Comparison of ENCODE assay signal across 11 cellular contexts in genomic region chr18:3455938-3456685, GRCh38. TPM values are rescaled to one million over a fixed set of nuclear protein-coding genes. Genes with fewer than 3 reads are reported as not detected.
DNase-seq lines count a peak whose midpoint lies in the region; ATAC-seq and TF ChIP-seq lines count a peak whose summit lies in the region.
"Had no signal": no experiment of that assay in that cellular context is flagged by ENCODE, and none has a peak within 500 bp of the region (broad histone marks: within the 10 kb centered on the region; RNA-seq: fewer than 3 reads in every experiment).

No MANE protein-coding gene starts in this region.

- peaks cover 6% of the 10 kb centered on the region for H3K9me3 Mint-ChIP-seq in stimulated activated naive CD8-positive, alpha-beta T cell treated with anti-CD3 and anti-CD28 coated beads, Interleukin-15, Interleukin-2, amounts not matched to agents 100 ng/mL and 50 ng/mL, for 24 hours

- H3K27ac ChIP-seq in colonic mucosa (peak overlapping the region; percentile 100), mesenchymal stem cell (ENCODE audit: low read length, poor library complexity, severe bottlenecking) (peak overlapping the region; percentile 98)
- H3K27ac ChIP-seq in effector memory CD4-positive, alpha-beta T cell (ENCODE audit: insufficient read depth, low read length, poor library complexity, severe bottlenecking), result no peak overlapping the region
- H3K27ac ChIP-seq: SJCRH30 had no signal

- peaks cover 83% of the 10 kb centered on the region for H3K4me1 Mint-ChIP-seq in stimulated activated naive CD8-positive, alpha-beta T cell treated with anti-CD3 and anti-CD28 coated beads, Interleukin-15, Interleukin-2, amounts not matched to agents 100 ng/mL and 50 ng/mL, for 24 hours (ENCODE audit: low read depth)

- peak overlapping the region; percentile 54 for H3K4me2 ChIP-seq in mesenchymal stem cell (ENCODE audit: low read length, poor library complexity, severe bottlenecking)

- H3K4me1 ChIP-seq in colonic mucosa (peaks cover 13% of the 10 kb centered on the region), mesenchymal stem cell (ENCODE audit: control insufficient read depth, insufficient read depth, low read depth, low read length) (peaks cover 8% of the 10 kb centered on the region)
- peaks cover 26% of the 10 kb centered on the region for H3K4me1 ChIP-seq in effector memory CD4-positive, alpha-beta T cell (ENCODE audit: control insufficient read depth, insufficient read depth, low read length, poor library complexity, severe bottlenecking)

- H2BK15ac ChIP-seq in mesenchymal stem cell (ENCODE audit: low read depth, poor library complexity, severe bottlenecking), result no peak overlapping the region

- peak overlapping the region; percentile 49 for H3K27ac Mint-ChIP-seq in stimulated activated naive CD8-positive, alpha-beta T cell treated with anti-CD3 and anti-CD28 coated beads, Interleukin-15, Interleukin-2, amounts not matched to agents 100 ng/mL and 50 ng/mL, for 24 hours

- H3K4ac ChIP-seq in mesenchymal stem cell (ENCODE audit: low read depth in 1 of 2, low read length in 2 of 2), result no peak overlapping the region

- peak overlapping the region; percentile 99 for H2AK5ac ChIP-seq in mesenchymal stem cell (ENCODE audit: low read length, severe bottlenecking)

- H4K8ac ChIP-seq in mesenchymal stem cell (ENCODE audit: low read length), result peak overlapping the region; percentile 45

- intact Hi-C loops in colonic mucosa (cut with DNase I), result loop anchor here (5.0 kb wide), 1 partner anchor 174 kb away; no protein-coding TSS in a partner anchor

- H2AFZ ChIP-seq in mesenchymal stem cell (ENCODE audit: low read depth, low read length), result no peak overlapping the region

- H3K4me3 ChIP-seq in colonic mucosa, result no peak overlapping the region
- H3K4me3 ChIP-seq in mesenchymal stem cell (ENCODE audit: insufficient read depth in 1 of 2, low read depth in 1 of 2, low read length in 2 of 2), result peak overlapping the region; percentile 47 to 96
- H3K4me3 ChIP-seq in effector memory CD4-positive, alpha-beta T cell (ENCODE audit: insufficient read depth, low read depth, low read length, poor library complexity, severe bottlenecking), result no peak overlapping the region
- H3K4me3 ChIP-seq: SJCRH30 had no signal

- H3K18ac ChIP-seq in mesenchymal stem cell (ENCODE audit: low read depth in 1 of 2, low read length in 2 of 2), result peak overlapping the region in 1 of 2 experiments; percentile 37

- H3K4me3 Mint-ChIP-seq in stimulated activated naive CD8-positive, alpha-beta T cell treated with anti-CD3 and anti-CD28 coated beads, Interleukin-15, Interleukin-2, amounts not matched to agents 100 ng/mL and 50 ng/mL, for 24 hours, result no peak overlapping the region
- H3K4me3 Mint-ChIP-seq: CD8-positive, alpha-beta T cell had no signal

- no peak for DNase-seq in stimulated activated naive CD8-positive, alpha-beta T cell treated with anti-CD3 and anti-CD28 coated beads, Interleukin-15, Interleukin-2, amounts not matched to agents 100 U/mL and 50 U/mL, for 24 hours
- DNase-seq in colonic mucosa, result peak; percentile 57
- peak; percentile 82 for DNase-seq in mesenchymal stem cell
- no peak for DNase-seq in ureter (ENCODE audit: low spot score)
- no peak for DNase-seq in effector memory CD4-positive, alpha-beta T cell
- DNase-seq: CD8-positive, alpha-beta T cell; SJCRH30 had no signal

- H3K9ac ChIP-seq in colonic mucosa (ENCODE audit: low read depth in 2 of 2, low read length in 2 of 2) (peak overlapping the region in 1 of 2 donors; percentile 100), mesenchymal stem cell (ENCODE audit: low read length) (peak overlapping the region; percentile 100)

- H3K36me3 ChIP-seq in colonic mucosa, result no peaks in the 10 kb centered on the region
- H3K36me3 ChIP-seq in mesenchymal stem cell (ENCODE audit: control insufficient read depth in 1 of 2, insufficient read depth in 2 of 2, low read depth in 1 of 2, low read length in 2 of 2), result peaks cover 9 to 51% of the 10 kb centered on the region in 2 experiments
- H3K36me3 ChIP-seq in effector memory CD4-positive, alpha-beta T cell (ENCODE audit: control insufficient read depth, insufficient read depth, low read length), result peaks cover 15% of the 10 kb centered on the region

- H3K14ac ChIP-seq in mesenchymal stem cell (ENCODE audit: low read length in 2 of 2), result no peak overlapping the region

- H4K91ac ChIP-seq in mesenchymal stem cell (ENCODE audit: low read length), result no peak overlapping the region

- WGBS in mesenchymal stem cell, result 62% methylated on average over 10 of the region's 10 CpGs

- H2BK5ac ChIP-seq in mesenchymal stem cell (ENCODE audit: low read depth, low read length, poor library complexity, severe bottlenecking), result peak overlapping the region; percentile 34

- no peak overlapping the region for H3K23ac ChIP-seq in mesenchymal stem cell (ENCODE audit: low read length in 2 of 2)

- peaks cover 1% of the 10 kb centered on the region for H3K79me1 ChIP-seq in mesenchymal stem cell (replicated peaks; ENCODE audit: low read length, poor library complexity, severe bottlenecking)

- H2BK120ac ChIP-seq in mesenchymal stem cell (ENCODE audit: low read depth, low read length), result no peak overlapping the region

- H3K27me3 Mint-ChIP-seq in stimulated activated naive CD8-positive, alpha-beta T cell treated with anti-CD3 and anti-CD28 coated beads, Interleukin-15, Interleukin-2, amounts not matched to agents 100 ng/mL and 50 ng/mL, for 24 hours, result no peaks in the 10 kb centered on the region
- H3K27me3 Mint-ChIP-seq: activated naive CD8-positive, alpha-beta T cell had no signal

- H3K36me3 Mint-ChIP-seq in stimulated activated naive CD8-positive, alpha-beta T cell treated with anti-CD3 and anti-CD28 coated beads, Interleukin-15, Interleukin-2, amounts not matched to agents 100 ng/mL and 50 ng/mL, for 24 hours (ENCODE audit: low read depth), result peaks cover 72% of the 10 kb centered on the region

- ATAC-seq in stimulated activated naive CD8-positive, alpha-beta T cell treated with anti-CD3 and anti-CD28 coated beads, Interleukin-15, Interleukin-2, amounts not matched to agents 100 U/mL and 50 U/mL, for 24 hours, result no peak
- no peak for ATAC-seq in GM18502 (IDR thresholded peaks at IDR 0.05; ENCODE audit: poor library complexity, unreplicated experiment)
- no peak for ATAC-seq in HG03521 (IDR thresholded peaks at IDR 0.05; ENCODE audit: unreplicated experiment)
- ATAC-seq: CD8-positive, alpha-beta T cell had no signal

- H2BK12ac ChIP-seq in mesenchymal stem cell (ENCODE audit: low read length in 2 of 2), result peak overlapping the region in 1 of 2 experiments; percentile 6

- H3K9me3 ChIP-seq in colonic mucosa (no peaks in the 10 kb centered on the region), mesenchymal stem cell (ENCODE audit: control insufficient read depth, low read length) (peaks cover 12% of the 10 kb centered on the region)
- H3K9me3 ChIP-seq in effector memory CD4-positive, alpha-beta T cell (ENCODE audit: control insufficient read depth, low read length), result no peaks in the 10 kb centered on the region
- H3K9me3 ChIP-seq: SJCRH30 had no signal

- no peaks in the 10 kb centered on the region for H3K27me3 ChIP-seq in colonic mucosa
- no peaks in the 10 kb centered on the region for H3K27me3 ChIP-seq in mesenchymal stem cell (ENCODE audit: control insufficient read depth in 1 of 2, insufficient read depth in 1 of 2, low read length in 2 of 2)
- no peaks in the 10 kb centered on the region for H3K27me3 ChIP-seq in effector memory CD4-positive, alpha-beta T cell (replicated peaks; ENCODE audit: control insufficient read depth, insufficient read depth, low read length, poor library complexity, severe bottlenecking)
- H3K27me3 ChIP-seq: SJCRH30 had no signal

- TF ChIP-seq CTCF in colonic mucosa (IDR thresholded peaks at IDR 0.05), result no peak

RNA-seq across cellular contexts. Expression of gene TGIF1, which starts 6.1 kb away (rescaled TPM):
- 10 to 100 TPM; 68.0 to 80.6 TPM for total RNA-seq in colonic mucosa
- 69.8 TPM for polyA plus RNA-seq in mesenchymal stem cell (2013, experiment 1 of 2)
- polyA plus RNA-seq in mesenchymal stem cell (2013, experiment 2 of 2), result 65.2 TPM
- 64.0 TPM for total RNA-seq in ureter

Comparison
In these comparisons a context has a peak if more than half of its experiments do, and no peak if none do; other contexts are left out.
1. DNase-seq: peak in colonic mucosa (single experiment) and mesenchymal stem cell (single experiment); none in stimulated activated naive CD8-positive, alpha-beta T cell treated with anti-CD3 and anti-CD28 coated beads, Interleukin-15, Interleukin-2, amounts not matched to agents 100 U/mL and 50 U/mL, for 24 hours (single experiment), ureter (single experiment) and effector memory CD4-positive, alpha-beta T cell (0 of 3).
2. H3K4me3 ChIP-seq: peak in mesenchymal stem cell (2 of 2); none in colonic mucosa (single experiment) and effector memory CD4-positive, alpha-beta T cell (single experiment).